Comparison of ENCODE assay signal across 18 cellular contexts in genomic region chr17:41415411-41415810, GRCh38. TPM values are rescaled to one million over a fixed set of nuclear protein-coding genes. Genes with fewer than 3 reads are reported as not detected.
DNase-seq lines count a peak whose midpoint lies in the region; ATAC-seq and TF ChIP-seq lines count a peak whose summit lies in the region.
"Had no signal": no experiment of that assay in that cellular context is flagged by ENCODE, and none has a peak within 500 bp of the region (broad histone marks: within the 10 kb centered on the region; RNA-seq: fewer than 3 reads in every experiment).

No MANE protein-coding gene starts in this region.

- no peaks in the 10 kb centered on the region for H3K27me3 Mint-ChIP-seq in type B pancreatic cell

- DNase-seq in DMS53 (lab: John Stamatoyannopoulos, UW) (peak; percentile 51), Panc1 (ENCODE audit: low read depth, low spot score) (no peak), kidney tubule cell (ENCODE audit: low spot score) (peak; percentile 20), type B pancreatic cell (ENCODE audit: extremely low spot score, unreplicated experiment) (no peak), upper lobe of right lung (no peak), foreskin keratinocyte (no peak), A172 (ENCODE audit: low spot score) (no peak)
- DNase-seq: COR-L47, DMS79, H9, KBM-7, NCI-H1417 treated with DMSO at 0.1 percent for 48 hours, NCI-H1930, NCI-H2171 treated with DMSO at 0.1 percent for 48 hours, NCI-H446 treated with DMSO at 0.1 percent for 48 hours, NCI-H774 had no signal

- peak overlapping the region; percentile 77 for H3K27ac ChIP-seq in Panc1 (ENCODE audit: low read length)
- H3K27ac ChIP-seq in upper lobe of right lung: no peak overlapping the region
- H3K27ac ChIP-seq in foreskin keratinocyte: no peak overlapping the region
- H3K27ac ChIP-seq: C4-2B had no signal

- no peaks in the 10 kb centered on the region for H3K36me3 Mint-ChIP-seq in type B pancreatic cell

- H3K9me3 ChIP-seq in Panc1 (ENCODE audit: control insufficient read depth, insufficient read depth, low read depth, low read length): no peaks in the 10 kb centered on the region
- no peaks in the 10 kb centered on the region for H3K9me3 ChIP-seq in upper lobe of right lung

- in situ Hi-C loops in Panc1 (cut with HindIII; ENCODE audit: low pct_unique_long_range_greater_than_20kb, low sequenced_read_pairs): no loop called here

- H3K27me3 ChIP-seq in Panc1 (ENCODE audit: control insufficient read depth, insufficient read depth, low read length) (no peaks in the 10 kb centered on the region), upper lobe of right lung (no peaks in the 10 kb centered on the region), foreskin keratinocyte (no peaks in the 10 kb centered on the region)

- no peak for TF ChIP-seq CTCF in Panc1 (IDR thresholded peaks at IDR 0.05)
- TF ChIP-seq CTCF in type B pancreatic cell (conservative IDR thresholded peaks at IDR 0.05): no peak
- TF ChIP-seq CTCF in upper lobe of right lung (IDR thresholded peaks at IDR 0.05): no peak
- TF ChIP-seq CTCF in foreskin keratinocyte (conservative IDR thresholded peaks at IDR 0.05): no peak

- H3K4me3 ChIP-seq in Panc1 (ENCODE audit: low read depth in 2 of 2, low read length in 2 of 2) (no peak overlapping the region), upper lobe of right lung (no peak overlapping the region)

- CTCF ChIA-PET in Panc1 (lab: Charles Lee): no interaction called here

- peak overlapping the region; percentile 89 for H3K27ac Mint-ChIP-seq in type B pancreatic cell
- H3K27ac Mint-ChIP-seq: H9 had no signal

- POLR2A ChIA-PET in Panc1 (lab: Charles Lee): no interaction called here

- H3K4me1 ChIP-seq in Panc1 (ENCODE audit: control insufficient read depth, insufficient read depth, low read length) (peaks cover 17% of the 10 kb centered on the region; the same call in 1 of the 2 replicates), upper lobe of right lung (no peaks in the 10 kb centered on the region), foreskin keratinocyte (peaks cover 32% of the 10 kb centered on the region)

- H3K36me3 ChIP-seq in Panc1 (ENCODE audit: control insufficient read depth, insufficient read depth, low read length) (no peaks in the 10 kb centered on the region), upper lobe of right lung (no peaks in the 10 kb centered on the region)

- peaks cover 29% of the 10 kb centered on the region for H3K4me1 Mint-ChIP-seq in type B pancreatic cell (ENCODE audit: unreplicated experiment)

- intact Hi-C loops in Panc1 (cut with micrococcal nuclease; ENCODE audit: unreplicated experiment) (no loop called here), upper lobe of right lung (cut with DNase I) (no loop called here)

- no TSS peak for BruUV-seq in Panc1 (replicated peaks; lab: Mats Ljungman, UMichigan)

- H3K4me3 Mint-ChIP-seq in type B pancreatic cell: no peak overlapping the region
- H3K4me3 Mint-ChIP-seq: H9 had no signal

- no peak for ATAC-seq in Panc1
- no peak for ATAC-seq in upper lobe of right lung
- no peak for ATAC-seq in foreskin keratinocyte

- no peaks in the 10 kb centered on the region for H3K9me3 Mint-ChIP-seq in type B pancreatic cell
- H3K9me3 Mint-ChIP-seq: H9 had no signal

RNA-seq across cellular contexts. Expression of gene KRT37, which starts 9.0 kb away (rescaled TPM):
- total RNA-seq in Panc1 (2021; ENCODE audit: unreplicated experiment): not detected
- not detected for polyA plus RNA-seq in Panc1 (2012; ENCODE audit: insufficient read length)
- total RNA-seq in type B pancreatic cell (ENCODE audit: low replicate concordance): not detected in 2 replicates
- not detected for total RNA-seq in upper lobe of right lung
- not detected in 2 replicates for total RNA-seq in foreskin keratinocyte
- 0.04 TPM in 1 of 2 replicates, not detected in the other for polyA plus RNA-seq in foreskin keratinocyte
- not detected in 2 replicates for total RNA-seq in A172 (2014; rRNA removed; shearing (Covaris generic))
- total RNA-seq: H9, SK-MEL-5 had no signal

RNA-seq across cellular contexts. Expression of gene KRT31, which starts 18.0 kb away (rescaled TPM):
- not detected for total RNA-seq in Panc1 (2021; ENCODE audit: unreplicated experiment)
- polyA plus RNA-seq in Panc1 (2012; ENCODE audit: insufficient read length): not detected
- 0.79 TPM in 1 of 2 replicates, not detected in the other for total RNA-seq in type B pancreatic cell (ENCODE audit: low replicate concordance)
- not detected for total RNA-seq in upper lobe of right lung
- total RNA-seq in foreskin keratinocyte: 5.3 and 27.0 TPM in 2 replicates
- polyA plus RNA-seq in foreskin keratinocyte: 8.3 and 39.4 TPM in 2 replicates
- not detected in 2 replicates for total RNA-seq in A172 (2014; rRNA removed; shearing (Covaris generic))
- total RNA-seq: H9, SK-MEL-5 had no signal

RNA-seq across cellular contexts. Expression of gene KRT38, which starts 25.4 kb away (rescaled TPM):
- total RNA-seq in Panc1 (2021; ENCODE audit: unreplicated experiment) (not detected), type B pancreatic cell (ENCODE audit: low replicate concordance) (not detected in 2 replicates), upper lobe of right lung (not detected), foreskin keratinocyte (not detected in 2 replicates)
- not detected for polyA plus RNA-seq in Panc1 (2012; ENCODE audit: insufficient read length)
- polyA plus RNA-seq in foreskin keratinocyte: not detected in 2 replicates
- total RNA-seq in A172 (2014; rRNA removed; shearing (Covaris generic)): not detected in 2 replicates
- total RNA-seq: H9, SK-MEL-5 had no signal

RNA-seq across cellular contexts. Expression of gene KRT34, which starts 33.3 kb away (rescaled TPM):
- not detected for total RNA-seq in Panc1 (2021; ENCODE audit: unreplicated experiment)
- not detected for polyA plus RNA-seq in Panc1 (2012; ENCODE audit: insufficient read length)
- not detected in 2 replicates for total RNA-seq in type B pancreatic cell (ENCODE audit: low replicate concordance)
- total RNA-seq in upper lobe of right lung: not detected
- total RNA-seq in foreskin keratinocyte: 11.8 and 20.8 TPM in 2 replicates
- polyA plus RNA-seq in foreskin keratinocyte: 12.5 and 21.0 TPM in 2 replicates
- total RNA-seq in A172 (2014; rRNA removed; shearing (Covaris generic)): 0.31 and 1.1 TPM in 2 replicates
- total RNA-seq: H9, SK-MEL-5 had no signal

RNA-seq across cellular contexts. Expression of gene KRT33B, which starts 45.8 kb away (rescaled TPM):
- not detected for total RNA-seq in Panc1 (2021; ENCODE audit: unreplicated experiment)
- not detected for polyA plus RNA-seq in Panc1 (2012; ENCODE audit: insufficient read length)
- total RNA-seq in type B pancreatic cell (ENCODE audit: low replicate concordance): not detected in 2 replicates
- total RNA-seq in upper lobe of right lung: not detected
- total RNA-seq in foreskin keratinocyte: 0.31 and 0.60 TPM in 2 replicates
- 0.32 and 0.57 TPM in 2 replicates for polyA plus RNA-seq in foreskin keratinocyte
- total RNA-seq in A172 (2014; rRNA removed; shearing (Covaris generic)): not detected in 2 replicates
- total RNA-seq: H9, SK-MEL-5 had no signal

Comparison
In these comparisons a context has a peak if more than half of its experiments do, and no peak if none do; other contexts are left out.
1. DNase-seq: peak in DMS53 (single experiment) and kidney tubule cell (single experiment); none in Panc1 (single experiment), type B pancreatic cell (single experiment), upper lobe of right lung (single experiment), foreskin keratinocyte (0 of 2) and A172 (single experiment).